ENCODE assay signal across 8 cellular contexts in the genomic region with DNA sequence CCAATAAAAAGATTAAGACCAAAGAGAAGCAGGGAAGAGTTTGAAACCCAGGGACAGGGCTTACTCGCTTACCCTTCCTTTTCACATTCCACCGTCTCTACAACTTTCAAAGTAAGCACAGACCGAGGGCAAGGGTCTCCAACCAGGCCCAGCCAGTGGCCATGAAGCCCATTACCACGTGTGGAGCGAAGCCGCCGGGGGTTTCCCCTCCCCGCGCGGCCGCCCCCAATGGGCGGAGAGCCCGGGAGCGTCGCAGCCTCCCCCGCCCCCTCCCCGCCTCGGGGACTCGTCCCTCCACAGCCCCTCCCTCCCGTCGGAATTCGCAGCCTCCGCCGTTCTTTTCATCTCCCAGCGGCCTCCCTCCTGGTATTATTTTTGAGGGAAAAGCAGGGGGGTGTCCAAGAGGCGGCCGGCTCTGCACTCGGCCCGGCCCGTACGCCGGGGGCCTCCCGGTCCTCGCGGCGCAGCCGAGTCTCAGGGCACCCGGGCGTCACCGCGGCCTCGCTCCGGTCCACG. TPM values are rescaled to one million over a fixed set of nuclear protein-coding genes. Genes with fewer than 3 reads are reported as not detected.
DNase-seq lines count a peak whose midpoint lies in the region; ATAC-seq and TF ChIP-seq lines count a peak whose summit lies in the region.

No MANE protein-coding gene starts in this region.

- 1 to 2% methylated on average over 25 to 40 of the region's 44 CpGs for WGBS in lower leg skin, 2 donors

- no peaks in the 10 kb centered on the region for H3K27me3 ChIP-seq in duodenal mucosa (ENCODE audit: control insufficient read depth in 1 of 2, insufficient read depth in 2 of 2, low read length in 2 of 2)

- peak; percentile 39 for ATAC-seq in HG03045 (IDR thresholded peaks at IDR 0.05; ENCODE audit: unreplicated experiment)

- DNase-seq in NCI-H524 (lab: John Stamatoyannopoulos, UW) (peak; percentile 55 to 68), NCI-H524 treated with DMSO at 0.1 percent for 48 hours (lab: John Stamatoyannopoulos, UW) (no peak), NCI-H2227 treated with DMSO at 0.1 percent for 48 hours (lab: John Stamatoyannopoulos, UW) (peak; percentile 48), lower leg skin (ENCODE audit: low spot score in 2 of 2) (peak; percentile 28 to 94)
- DNase-seq in activated CD4-positive, alpha-beta memory T cell treated with anti-CD3 and anti-CD28 coated beads, Interleukin-2, amount 10 ng/mL, durations not matched to agents 7 days and 5 days: peak; percentile 77
- DNase-seq in stimulated activated CD4-positive, alpha-beta T cell treated with anti-CD3 and anti-CD28 coated beads, TNF-alpha, amount 100 ng/mL, for 1 hour (ENCODE audit: low read depth in 3 of 3, low spot score in 1 of 3): peak; percentile 47 to 77 (median 49)

- peak overlapping the region; percentile 97 for H3K27ac ChIP-seq in duodenal mucosa (ENCODE audit: low read depth, low read length)

- H3K4me3 ChIP-seq in duodenal mucosa (ENCODE audit: low read depth in 1 of 2, low read length in 2 of 2) (peak overlapping the region; percentile 51 to 77), lower leg skin (ENCODE audit: low read depth, poor library complexity, severe bottlenecking) (peak overlapping the region; percentile 95)

- peaks cover 0 to 7% of the 10 kb centered on the region in 2 donors for H3K9me3 ChIP-seq in duodenal mucosa (ENCODE audit: control insufficient read depth in 1 of 2, low read length in 2 of 2)

- intact Hi-C loops in lower leg skin (cut with DNase I; ENCODE audit: low total_unique reads): no loop called here

- TF ChIP-seq CTCF in lower leg skin (IDR thresholded peaks at IDR 0.05): no peak

- peaks cover 24% of the 10 kb centered on the region for H3K36me3 Mint-ChIP-seq in activated CD4-positive, alpha-beta memory T cell treated with anti-CD3 and anti-CD28 coated beads, Interleukin-2, amount 10 ng/mL, durations not matched to agents 7 days and 5 days (ENCODE audit: low read depth)

- H3K27ac Mint-ChIP-seq in activated CD4-positive, alpha-beta memory T cell treated with anti-CD3 and anti-CD28 coated beads, Interleukin-2, amount 10 ng/mL, durations not matched to agents 7 days and 5 days: peak overlapping the region; percentile 99

- H3K27me3 Mint-ChIP-seq in activated CD4-positive, alpha-beta memory T cell treated with anti-CD3 and anti-CD28 coated beads, Interleukin-2, amount 10 ng/mL, durations not matched to agents 7 days and 5 days: no peaks in the 10 kb centered on the region

- peaks cover 1% of the 10 kb centered on the region for H3K9me3 Mint-ChIP-seq in activated CD4-positive, alpha-beta memory T cell treated with anti-CD3 and anti-CD28 coated beads, Interleukin-2, amount 10 ng/mL, durations not matched to agents 7 days and 5 days

- TF ChIP-seq POLR2A in lower leg skin (IDR thresholded peaks at IDR 0.05): no peak

- H3K9ac ChIP-seq in duodenal mucosa (ENCODE audit: low read depth in 1 of 2, low read length in 2 of 2): peak overlapping the region; percentile 83

- H3K36me3 ChIP-seq in duodenal mucosa (ENCODE audit: control insufficient read depth in 1 of 2, insufficient read depth in 2 of 2, low read length in 2 of 2): peaks cover 0 to 5% of the 10 kb centered on the region in 2 donors

- CTCF ChIA-PET in activated CD4-positive, alpha-beta memory T cell treated with anti-CD3 and anti-CD28 coated beads, Interleukin-2, amount 10 ng/mL, durations not matched to agents 7 days and 5 days (lab: Charles Lee): interaction anchor here (1.0 kb wide), 1 partner anchor 60 kb away, joined by 3 read pairs; no protein-coding TSS in a partner anchor

- H3K4me1 Mint-ChIP-seq in activated CD4-positive, alpha-beta memory T cell treated with anti-CD3 and anti-CD28 coated beads, Interleukin-2, amount 10 ng/mL, durations not matched to agents 7 days and 5 days: peaks cover 56% of the 10 kb centered on the region

- H3K4me3 Mint-ChIP-seq in activated CD4-positive, alpha-beta memory T cell treated with anti-CD3 and anti-CD28 coated beads, Interleukin-2, amount 10 ng/mL, durations not matched to agents 7 days and 5 days: peak overlapping the region; percentile 96

- POLR2A ChIA-PET in activated CD4-positive, alpha-beta memory T cell treated with anti-CD3 and anti-CD28 coated beads, Interleukin-2, amount 10 ng/mL, durations not matched to agents 7 days and 5 days (lab: Charles Lee): interaction anchor here (0.7 to 3.9 kb wide), 21 partner anchors 8 to 604 kb away, joined by 3 to 19 read pairs (median 4); partner anchors contain the start of genes BBS10, GLIPR1, KRR1 and OSBPL8

- H3K4me1 ChIP-seq in duodenal mucosa (ENCODE audit: control insufficient read depth in 1 of 2, insufficient read depth in 2 of 2, low read length in 2 of 2): peaks cover 6 to 14% of the 10 kb centered on the region in 2 donors

RNA-seq across cellular contexts. Expression of gene NAP1L1, which starts 0.7 kb away (rescaled TPM):
- 100 to 1,000 TPM; 524 to 558 TPM for total RNA-seq in activated CD4-positive, alpha-beta memory T cell treated with anti-CD3 and anti-CD28 coated beads, Interleukin-2, amount 10 ng/mL, durations not matched to agents 7 days and 5 days
- total RNA-seq in lower leg skin: 100 to 1,000 TPM; 150 to 198 (median 179) TPM

RNA-seq across cellular contexts. Expression of gene PHLDA1, which starts 52.2 kb away (rescaled TPM):
- total RNA-seq in activated CD4-positive, alpha-beta memory T cell treated with anti-CD3 and anti-CD28 coated beads, Interleukin-2, amount 10 ng/mL, durations not matched to agents 7 days and 5 days: 10 to 100 TPM; 42.8 TPM
- total RNA-seq in lower leg skin: 10 to 100 TPM; 11.1 to 39.9 (median 19.6) TPM
